ENCODE assay signal across 33 cellular contexts in the genomic region with DNA sequence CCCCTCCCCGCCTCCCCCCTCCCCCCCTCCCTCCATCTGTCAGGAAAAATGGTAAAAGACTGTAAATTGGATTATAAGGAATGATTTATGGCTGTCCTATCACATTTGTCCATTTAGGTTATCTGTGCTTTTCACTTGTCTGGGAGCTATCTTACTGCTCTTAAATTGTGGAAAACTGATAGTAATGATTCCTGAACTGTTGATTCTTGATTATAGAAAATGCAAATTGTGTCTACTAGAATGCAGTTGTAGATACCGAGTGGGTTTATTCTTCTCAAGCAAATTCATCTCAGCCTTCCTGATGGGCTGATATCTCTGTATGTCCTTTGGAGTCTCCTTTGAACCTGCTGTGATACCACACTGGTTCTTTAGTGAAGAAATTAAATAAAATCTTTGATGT. TPM values are rescaled to one million over a fixed set of nuclear protein-coding genes. Genes with fewer than 3 reads are reported as not detected.
"Had no signal": no experiment of that assay in that cellular context is flagged by ENCODE, and none has a peak within 500 bp of the region (broad histone marks: within the 10 kb centered on the region; RNA-seq: fewer than 3 reads in every experiment).

No MANE protein-coding gene starts in this region.

- H3K4me1 ChIP-seq: lower lobe of right lung, pancreas, prostate gland, right lobe of liver, tibial nerve, uterus had no signal

- H3K27me3 ChIP-seq: pancreas, right lobe of liver, uterus had no signal

- H3K27ac ChIP-seq: lower lobe of right lung, pancreas, prostate gland, right lobe of liver, tibial nerve, uterus had no signal

- H3K9me3 ChIP-seq: lower lobe of right lung, pancreas, prostate gland, right lobe of liver, tibial nerve had no signal

- DNase-seq: hippocampal formation; kidney glomerular epithelial cell; left cardiac atrium; lower lobe of right lung; mammary epithelial cell; mesenchymal stem cell; naive thymus-derived CD8-positive, alpha-beta T cell; nucleus accumbens; pancreas; posterior cingulate gyrus; retina; right lobe of liver; stimulated activated CD4-positive, alpha-beta T cell treated with anti-CD3 and anti-CD28 coated beads, Interleukin-1b, Interleukin-23, amount 100 ng/mL, for 48 hours; stimulated activated CD4-positive, alpha-beta T cell treated with anti-CD3 and anti-CD28 coated beads, Interleukin-2, amount 100 ng/mL, for 48 hours; stimulated activated CD4-positive, alpha-beta T cell treated with anti-CD3 and anti-CD28 coated beads, Interleukin-4, amount 100 ng/mL, for 4 hours; stimulated activated CD8-positive, alpha-beta memory T cell treated with anti-CD3 and anti-CD28 coated beads, Interleukin-4, amount 100 ng/mL, for 48 hours; stimulated activated naive CD4-positive, alpha-beta T cell treated with Interleukin-2 at 50 U/mL for 16 hours; stimulated activated naive CD8-positive, alpha-beta T cell treated with anti-CD3 and anti-CD28 coated beads, Interleukin-15, amount 100 ng/mL, for 72 hours; uterus had no signal

- H3K4me3 ChIP-seq: lower lobe of right lung, pancreas, prostate gland, right lobe of liver, smooth muscle cell, tibial nerve, uterus had no signal

- ATAC-seq: left cardiac atrium; left lobe of liver; lower lobe of right lung; naive thymus-derived CD8-positive, alpha-beta T cell; pancreas; right lobe of liver; stimulated activated memory B cell treated with anti-CD40 and anti-IgM and Interleukin-4, amounts not matched to agents 10 μg/mL and 1 μg/mL and 100 μg/mL, for 72 hours; stimulated activated naive CD8-positive, alpha-beta T cell treated with anti-CD3 and anti-CD28 coated beads, Interleukin-15, amount 100 ng/mL, for 72 hours had no signal

- H3K36me3 ChIP-seq: lower lobe of right lung, pancreas, prostate gland, right lobe of liver, tibial nerve, uterus had no signal

RNA-seq across cellular contexts. Expression of gene RYR2, which starts 12.3 kb away (rescaled TPM):
- total RNA-seq: mammary epithelial cell; naive thymus-derived CD8-positive, alpha-beta T cell; osteoblast had no signal
- polyA plus RNA-seq: naive thymus-derived CD8-positive, alpha-beta T cell; smooth muscle cell had no signal

RNA-seq across cellular contexts. Expression of gene MT1HL1, which starts 50.1 kb away (rescaled TPM):
- total RNA-seq: left cardiac atrium; left lobe of liver; liver; lower lobe of right lung; mammary epithelial cell; mucosa of gallbladder; naive thymus-derived CD8-positive, alpha-beta T cell; neural crest cell; osteoblast; pancreas; prostate gland; right lobe of liver; skeletal muscle tissue; smooth muscle cell; temporal lobe; tibial nerve; ureter; uterus had no signal
- polyA plus RNA-seq: keratinocyte; mammary epithelial cell; naive thymus-derived CD8-positive, alpha-beta T cell; pancreas; smooth muscle cell; thymus had no signal
